Comparison of ENCODE assay signal across 9 cellular contexts in genomic region chr22:39898997-39899396, GRCh38. TPM values are rescaled to one million over a fixed set of nuclear protein-coding genes. Genes with fewer than 3 reads are reported as not detected.
DNase-seq lines count a peak whose midpoint lies in the region; ATAC-seq and TF ChIP-seq lines count a peak whose summit lies in the region.
"Had no signal": no experiment of that assay in that cellular context is flagged by ENCODE, and none has a peak within 500 bp of the region (broad histone marks: within the 10 kb centered on the region; RNA-seq: fewer than 3 reads in every experiment).

No MANE protein-coding gene starts in this region.

- H3K27ac ChIP-seq in aorta (ENCODE audit: low read depth in 1 of 2, low read length in 2 of 2): no peak overlapping the region

- H3K4me3 ChIP-seq in lower leg skin (ENCODE audit: low read depth, poor library complexity, severe bottlenecking) (no peak overlapping the region), MG63 (no peak overlapping the region), aorta (ENCODE audit: low read length in 2 of 2) (no peak overlapping the region)

- no peak for TF ChIP-seq POLR2A in lower leg skin (IDR thresholded peaks at IDR 0.05)

- no peaks in the 10 kb centered on the region for H3K4me1 ChIP-seq in aorta (ENCODE audit: control insufficient read depth in 1 of 2, insufficient read depth in 2 of 2, low read length in 2 of 2)

- ATAC-seq in GM18498 (IDR thresholded peaks at IDR 0.05; ENCODE audit: unreplicated experiment) (peak; percentile 56), GM21515 (IDR thresholded peaks at IDR 0.05; ENCODE audit: unreplicated experiment) (peak; percentile 68), aorta (ENCODE audit: low FRiP score) (no peak)

- no peaks in the 10 kb centered on the region for H3K9me3 ChIP-seq in MG63
- H3K9me3 ChIP-seq in aorta (ENCODE audit: control insufficient read depth, low read length): no peaks in the 10 kb centered on the region

- H3K9me3 Mint-ChIP-seq in progenitor cell of endocrine pancreas (ENCODE audit: low read depth): no peaks in the 10 kb centered on the region

- H3K4me3 Mint-ChIP-seq in progenitor cell of endocrine pancreas (ENCODE audit: low read depth): no peak overlapping the region

- peak; percentile 99 for DNase-seq in MV-4-11 (lab: John Stamatoyannopoulos, UW)
- DNase-seq in medulla oblongata (ENCODE audit: extremely low spot score): peak; percentile 45
- DNase-seq in lower leg skin (ENCODE audit: low spot score in 2 of 2): no peak
- no peak for DNase-seq in MG63
- DNase-seq in aorta: no peak
- no peak for DNase-seq in progenitor cell of endocrine pancreas (ENCODE audit: low spot score, unreplicated experiment)
- DNase-seq: NCI-H345 had no signal

- no peaks in the 10 kb centered on the region for H3K36me3 ChIP-seq in MG63
- no peaks in the 10 kb centered on the region for H3K36me3 ChIP-seq in aorta (ENCODE audit: control insufficient read depth in 1 of 2, insufficient read depth in 2 of 2, low read length in 1 of 2)

- no peak for TF ChIP-seq CTCF in lower leg skin (IDR thresholded peaks at IDR 0.05)
- no peak for TF ChIP-seq CTCF in progenitor cell of endocrine pancreas (IDR thresholded peaks at IDR 0.05; ENCODE audit: unreplicated experiment)

- peaks cover 18% of the 10 kb centered on the region for H3K27me3 Mint-ChIP-seq in progenitor cell of endocrine pancreas

- no peak overlapping the region for H3K27ac Mint-ChIP-seq in progenitor cell of endocrine pancreas

- intact Hi-C loops in lower leg skin (cut with DNase I; ENCODE audit: low total_unique reads): no loop called here
- intact Hi-C loops in aorta (cut with DNase I): no loop called here

- 74 to 76% methylated on average over 2 of the region's 2 CpGs for WGBS in lower leg skin, 2 donors
- 33 to 35% methylated on average over 2 of the region's 2 CpGs for WGBS in aorta, 2 donors

- H3K4me1 Mint-ChIP-seq in progenitor cell of endocrine pancreas (ENCODE audit: low read depth): no peaks in the 10 kb centered on the region

- H3K36me3 Mint-ChIP-seq in progenitor cell of endocrine pancreas (ENCODE audit: insufficient read depth): no peaks in the 10 kb centered on the region

- peaks cover 3% of the 10 kb centered on the region; the same call in 1 of the 2 replicates for H3K27me3 ChIP-seq in MG63
- H3K27me3 ChIP-seq in aorta (ENCODE audit: control insufficient read depth in 1 of 2, insufficient read depth in 2 of 2, low read length in 1 of 2): no peaks in the 10 kb centered on the region

RNA-seq across cellular contexts. Expression of gene GRAP2, which starts 1.9 kb away (rescaled TPM):
- total RNA-seq in lower leg skin (1 to 10 TPM in 2 of 4 donors, under 1 TPM in 2; 0.72 to 1.3 (median 0.96) TPM), aorta (1 to 10 TPM; 2.0 to 3.6 TPM), progenitor cell of endocrine pancreas (0.58 and 0.60 TPM in 2 replicates)
- not detected in 2 replicates for total RNA-seq in MG63 (2014; rRNA removed; shearing (Covaris generic); ENCODE audit: low replicate concordance)
- polyA plus RNA-seq in aorta: under 1 TPM in 1 of 2 donors, not detected in 1; 0.05 TPM

RNA-seq across cellular contexts. Expression of gene ENTHD1, which starts 5.4 kb away (rescaled TPM):
- total RNA-seq in lower leg skin: not detected
- not detected in 2 replicates for total RNA-seq in MG63 (2014; rRNA removed; shearing (Covaris generic); ENCODE audit: low replicate concordance)
- total RNA-seq in aorta: under 1 TPM in 1 of 2 donors, not detected in 1; 0.12 TPM
- polyA plus RNA-seq in aorta: not detected
- total RNA-seq in progenitor cell of endocrine pancreas: not detected in 2 replicates

Comparison
In these comparisons a context has a peak if more than half of its experiments do, and no peak if none do; other contexts are left out.
1. DNase-seq: peak in MV-4-11 (single experiment) and medulla oblongata (single experiment); none in lower leg skin (0 of 2), MG63 (single experiment), aorta (0 of 2) and progenitor cell of endocrine pancreas (single experiment).